8 cellular contexts compared by ENCODE assay signal in genomic region chr1:205484985-205485967, GRCh38. TPM values are rescaled to one million over a fixed set of nuclear protein-coding genes. Genes with fewer than 3 reads are reported as not detected.
A peak's percentile ranks its signal among the peaks of the same experiment; 100 is the strongest.
DNase-seq lines count a peak whose midpoint lies in the region; ATAC-seq and TF ChIP-seq lines count a peak whose summit lies in the region.

No MANE protein-coding gene starts in this region.

- H3K4me3 ChIP-seq in BE2C (ENCODE audit: low read depth, low read length) (no peak overlapping the region), GM23248 (no peak overlapping the region), right cardiac atrium (ENCODE audit: low read length) (no peak overlapping the region), sigmoid colon (no peak overlapping the region)

- peaks cover 7% of the 10 kb centered on the region; the same call in 1 of the 2 replicates for H3K27me3 ChIP-seq in BE2C
- H3K27me3 ChIP-seq in GM23248 (replicated peaks; ENCODE audit: insufficient read depth) = peaks cover 42% of the 10 kb centered on the region
- no peaks in the 10 kb centered on the region for H3K27me3 ChIP-seq in right cardiac atrium (ENCODE audit: control insufficient read depth, insufficient read depth)
- peaks cover 0 to 44% (median 7%) of the 10 kb centered on the region in 3 donors for H3K27me3 ChIP-seq in sigmoid colon

- TF ChIP-seq POLR2A in sigmoid colon (IDR thresholded peaks at IDR 0.05) = no peak

- TF ChIP-seq EP300 in sigmoid colon (IDR thresholded peaks at IDR 0.05) = no peak

- H3K9ac ChIP-seq in GM23248 = no peak overlapping the region

- in situ Hi-C loops in GM23248 (cut with MboI) = loop anchor here (10.0 kb wide), 1 partner anchor 130 kb away; the partner anchor contains the start of gene KLHDC8A

- no peaks in the 10 kb centered on the region for H3F3A ChIP-seq in GM23248 (ENCODE audit: insufficient read depth)

- peak; percentile 68 to 76 for ATAC-seq in right cardiac atrium
- ATAC-seq in HG02623 (IDR thresholded peaks at IDR 0.05; ENCODE audit: unreplicated experiment) = no peak

- intact Hi-C loops in right cardiac atrium (cut with DNase I) = loop anchor here (2.0 to 10.0 kb wide), 8 partner anchors 37 to 130 kb away; partner anchors contain the start of gene KLHDC8A (in 2 of the 4)
- intact Hi-C loops in sigmoid colon (cut with DNase I) = loop anchor here (1.0 to 5.0 kb wide), 3 partner anchors 43 to 131 kb away; no protein-coding TSS in a partner anchor

- no peaks in the 10 kb centered on the region for H3K9me2 ChIP-seq in GM23248 (ENCODE audit: insufficient read depth)

- peak; percentile 78 for DNase-seq in BE2C
- peak; percentile 78 for DNase-seq in GM23248
- peak; percentile 69 to 79 for DNase-seq in NCI-H187 (lab: John Stamatoyannopoulos, UW)
- peak; percentile 18 to 68 (median 50) for DNase-seq in T-helper 2 cell
- peak; percentile 59 for DNase-seq in amniotic epithelial cell (ENCODE audit: low read depth)
- DNase-seq in right cardiac atrium = peak; percentile 53 to 76 (median 69)
- DNase-seq in sigmoid colon = peak; percentile 75

- H3K9me3 ChIP-seq in BE2C (no peaks in the 10 kb centered on the region), GM23248 (ENCODE audit: low read depth) (no peaks in the 10 kb centered on the region), right cardiac atrium (ENCODE audit: control insufficient read depth, low read length) (no peaks in the 10 kb centered on the region), sigmoid colon (no peaks in the 10 kb centered on the region)

- no peaks in the 10 kb centered on the region for H4K20me1 ChIP-seq in GM23248 (ENCODE audit: insufficient read depth)

- 2 to 5% methylated on average over 10 to 13 of the region's 13 CpGs for WGBS in GM23248 (ENCODE audit: low coverage in 1 of 2, low lambda C conversion rate in 2 of 2, missing lambda C conversion rate in 2 of 2), 2 experiments
- WGBS in right cardiac atrium = 31% methylated on average over 13 of the region's 13 CpGs
- WGBS in sigmoid colon, 2 donors = 25 to 31% methylated on average over 13 of the region's 13 CpGs

- no peaks in the 10 kb centered on the region for H3K79me2 ChIP-seq in GM23248 (ENCODE audit: insufficient read depth)

- H3K36me3 ChIP-seq in BE2C (no peaks in the 10 kb centered on the region), GM23248 (ENCODE audit: low read depth) (no peaks in the 10 kb centered on the region), sigmoid colon (no peaks in the 10 kb centered on the region)

- H3K4me1 ChIP-seq in BE2C (peaks cover 4% of the 10 kb centered on the region; the same call in 1 of the 2 replicates), GM23248 (ENCODE audit: insufficient read depth) (no peaks in the 10 kb centered on the region), right cardiac atrium (ENCODE audit: control insufficient read depth, insufficient read depth, low read length) (no peaks in the 10 kb centered on the region), sigmoid colon (no peaks in the 10 kb centered on the region)

- H3K4me2 ChIP-seq in GM23248 (ENCODE audit: unreplicated experiment) = no peak overlapping the region

- no peak overlapping the region for H2AFZ ChIP-seq in GM23248

- no peak overlapping the region for H3K27ac ChIP-seq in GM23248
- no peak overlapping the region for H3K27ac ChIP-seq in right cardiac atrium (ENCODE audit: low read length)
- H3K27ac ChIP-seq in sigmoid colon = no peak overlapping the region

- TF ChIP-seq CTCF in BE2C (IDR thresholded peaks at IDR 0.05; ENCODE audit: low read depth, low read length) (peak; percentile 97), sigmoid colon (IDR thresholded peaks at IDR 0.05) (peak; percentile 72 to 95 (median 88))

RNA-seq across cellular contexts. Expression of gene CDK18, which starts 19.2 kb away (rescaled TPM):
- polyA plus RNA-seq in BE2C (2012; ENCODE audit: insufficient read depth, insufficient read length, low read depth) = 3.4 TPM
- total RNA-seq in GM23248 (2014; rRNA removed; shearing (Covaris generic)) = not detected in 2 replicates
- polyA plus RNA-seq in GM23248 (2016; fragmentation: Nextera tagmentation; extraction: Ambion mirVana) = not detected in 2 replicates
- 100 to 1,000 TPM in 3 of 4 donors, 10 to 100 TPM in 1; 80.2 to 148 (median 141) TPM for total RNA-seq in right cardiac atrium
- polyA plus RNA-seq in right cardiac atrium = 150 TPM
- 10 to 100 TPM in 2 of 4 donors, 1 to 10 TPM in 2; 6.7 to 14.3 (median 11.4) TPM for total RNA-seq in sigmoid colon
- polyA plus RNA-seq in sigmoid colon = 10 to 100 TPM; 10.8 to 26.8 (median 14.3) TPM

RNA-seq across cellular contexts. Expression of gene BLACAT1, which starts 29.4 kb away (rescaled TPM):
- not detected for polyA plus RNA-seq in BE2C (2012; ENCODE audit: insufficient read depth, insufficient read length, low read depth)
- not detected in 2 replicates for total RNA-seq in GM23248 (2014; rRNA removed; shearing (Covaris generic))
- polyA plus RNA-seq in GM23248 (2016; fragmentation: Nextera tagmentation; extraction: Ambion mirVana) (not detected in 2 replicates), right cardiac atrium (0.07 TPM), sigmoid colon (under 1 TPM in 1 of 3 donors, not detected in 2; 0.51 TPM)
- total RNA-seq in right cardiac atrium (under 1 TPM in 1 of 4 donors, not detected in 3; 0.09 TPM), sigmoid colon (under 1 TPM in 1 of 4 donors, not detected in 3; 0.36 TPM)
